ENCODE assay signal across 16 cellular contexts in the genomic region with DNA sequence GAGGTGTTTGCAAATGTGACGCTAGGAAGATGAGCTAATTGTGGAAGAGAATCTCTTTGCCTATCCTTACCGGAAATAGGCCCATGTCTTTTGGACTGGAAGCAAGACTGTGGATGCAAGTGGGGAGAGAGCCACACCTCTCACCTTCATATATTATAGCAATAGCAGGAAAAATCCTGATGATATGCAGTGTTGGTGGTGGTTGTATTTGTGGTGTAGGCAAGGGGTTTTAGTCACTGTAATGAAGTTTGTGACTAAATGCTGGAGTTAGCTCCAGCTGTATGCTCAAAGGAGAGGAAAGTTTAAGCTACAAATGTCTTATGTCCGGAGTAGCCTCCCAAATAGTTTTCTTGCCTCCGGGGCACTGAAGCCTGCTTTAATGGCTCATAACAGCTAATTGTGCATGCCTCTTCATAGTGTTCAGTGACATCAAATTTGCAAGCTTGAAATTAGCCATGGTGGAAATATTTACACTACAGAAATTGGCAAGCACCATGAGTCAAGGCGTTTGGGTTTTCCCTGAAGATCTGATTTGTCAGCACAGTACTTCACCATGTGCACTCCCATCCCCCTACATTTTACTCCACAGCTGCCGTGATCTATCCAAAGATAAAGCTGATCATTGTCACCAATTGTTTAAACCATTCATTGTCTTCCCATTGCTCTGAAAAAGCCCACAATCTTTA.
DNase-seq lines count a peak whose midpoint lies in the region; ATAC-seq and TF ChIP-seq lines count a peak whose summit lies in the region.
"Had no signal": no experiment of that assay in that cellular context is flagged by ENCODE, and none has a peak within 500 bp of the region (broad histone marks: within the 10 kb centered on the region; RNA-seq: fewer than 3 reads in every experiment).

No MANE protein-coding gene starts in this region.

- H3K36me3 ChIP-seq in neural progenitor cell (no peaks in the 10 kb centered on the region), upper lobe of right lung (no peaks in the 10 kb centered on the region)
- H3K36me3 ChIP-seq: right lobe of liver, tibial artery had no signal

- DNase-seq in activated CD4-positive, CD25-positive, alpha-beta regulatory T cell (lab: John Stamatoyannopoulos, UW): no peak
- DNase-seq in WTC11 (ENCODE audit: low spot score): no peak
- DNase-seq in neural progenitor cell (ENCODE audit: low spot score): no peak
- DNase-seq in upper lobe of right lung: no peak
- no peak for DNase-seq in GM13976 (ENCODE audit: low spot score)
- no peak for DNase-seq in NCI-H1092 treated with DMSO at 0.1 percent for 48 hours (lab: John Stamatoyannopoulos, UW)
- DNase-seq: GF-D8, left colon, right lobe of liver, SK-N-SH had no signal

- H3K79me2 ChIP-seq in neural progenitor cell (ENCODE audit: low read depth): no peaks in the 10 kb centered on the region

- CTCF ChIA-PET in WTC11 (lab: Charles Lee): interaction anchor here (1.1 to 4.1 kb wide), 5 partner anchors 18 to 401 kb away, joined by 3 to 37 read pairs (median 6); no protein-coding TSS in a partner anchor

- intact Hi-C loops in upper lobe of right lung (cut with DNase I): no loop called here

- no peak overlapping the region for H3K4me2 ChIP-seq in neural progenitor cell
- H3K4me2 ChIP-seq: SK-N-SH had no signal

- POLR2A ChIA-PET in WTC11 (lab: Charles Lee): no interaction called here

- H2AFZ ChIP-seq in neural progenitor cell (replicated peaks): peak overlapping the region; percentile 43

- peak; percentile 39 to 52 for ATAC-seq in activated CD4-positive, CD25-positive, alpha-beta regulatory T cell treated with anti-CD3 and anti-CD28 coated beads, Interleukin-2, amount 50 U/mL, for 24 hours
- ATAC-seq in HG02588 (IDR thresholded peaks at IDR 0.05; ENCODE audit: unreplicated experiment) (peak; percentile 49), WTC11 (no peak), upper lobe of right lung (no peak)
- ATAC-seq: left colon, right lobe of liver had no signal

- in situ Hi-C loops in GM13976 (cut with MboI; ENCODE audit: low sequenced_read_pairs, unreplicated experiment): no loop called here

- no peak overlapping the region for H3K9ac ChIP-seq in neural progenitor cell
- H3K9ac ChIP-seq: SK-N-SH had no signal

- no peaks in the 10 kb centered on the region for H3F3A ChIP-seq in neural progenitor cell (ENCODE audit: low read depth)

- no peak overlapping the region for H3K4me3 Mint-ChIP-seq in WTC11
- no peak overlapping the region for H3K4me3 Mint-ChIP-seq in neural progenitor cell
- H3K4me3 Mint-ChIP-seq: CD8-positive, alpha-beta T cell had no signal

- no peaks in the 10 kb centered on the region; the same call in 1 of the 2 replicates for H3K36me3 Mint-ChIP-seq in WTC11
- no peaks in the 10 kb centered on the region for H3K36me3 Mint-ChIP-seq in neural progenitor cell
- H3K36me3 Mint-ChIP-seq: CD8-positive, alpha-beta T cell had no signal

- H3K4me3 ChIP-seq in neural progenitor cell: no peak overlapping the region
- no peak overlapping the region for H3K4me3 ChIP-seq in upper lobe of right lung
- H3K4me3 ChIP-seq: right lobe of liver, tibial artery had no signal

- peak overlapping the region; percentile 98 for H3K27ac Mint-ChIP-seq in WTC11
- H3K27ac Mint-ChIP-seq in neural progenitor cell: no peak overlapping the region
- H3K27ac Mint-ChIP-seq: CD8-positive, alpha-beta T cell had no signal

- no peaks in the 10 kb centered on the region for H3K27me3 Mint-ChIP-seq in WTC11 (ENCODE audit: low read depth)
- H3K27me3 Mint-ChIP-seq in neural progenitor cell (ENCODE audit: insufficient read depth, low read depth): peaks cover 3% of the 10 kb centered on the region

- peaks cover 76% of the 10 kb centered on the region for H3K4me1 Mint-ChIP-seq in WTC11
- H3K4me1 Mint-ChIP-seq in neural progenitor cell: peaks cover 4% of the 10 kb centered on the region

- H3K9me3 Mint-ChIP-seq in WTC11 (no peaks in the 10 kb centered on the region), neural progenitor cell (no peaks in the 10 kb centered on the region)
- H3K9me3 Mint-ChIP-seq: CD8-positive, alpha-beta T cell had no signal

- H3K9me3 ChIP-seq in neural progenitor cell (ENCODE audit: low read depth): no peaks in the 10 kb centered on the region
- no peaks in the 10 kb centered on the region for H3K9me3 ChIP-seq in upper lobe of right lung
- H3K9me3 ChIP-seq: right lobe of liver, SK-N-SH, tibial artery had no signal

- H3K27ac ChIP-seq in neural progenitor cell (no peak overlapping the region), upper lobe of right lung (no peak overlapping the region)
- H3K27ac ChIP-seq: 22Rv1, tibial artery, VCaP had no signal

- H3K4me1 ChIP-seq in neural progenitor cell (peaks cover 16% of the 10 kb centered on the region), upper lobe of right lung (no peaks in the 10 kb centered on the region)
- H3K4me1 ChIP-seq: tibial artery had no signal

- TF ChIP-seq CTCF in WTC11 (IDR thresholded peaks at IDR 0.05) (no peak), neural progenitor cell (IDR thresholded peaks at IDR 0.05) (no peak), upper lobe of right lung (IDR thresholded peaks at IDR 0.05) (no peak), GM13976 (IDR thresholded peaks at IDR 0.05; ENCODE audit: borderline replicate concordance, control extremely low read depth, extremely low read depth, insufficient read depth, missing control alignments) (no peak)

- H3K27me3 ChIP-seq in neural progenitor cell (no peaks in the 10 kb centered on the region), upper lobe of right lung (no peaks in the 10 kb centered on the region)
- H3K27me3 ChIP-seq: right lobe of liver had no signal

- H4K20me1 ChIP-seq in neural progenitor cell (ENCODE audit: low read depth): no peaks in the 10 kb centered on the region

TF ChIP-seq in WTC11, 78 proteins besides CTCF, POLR2A, EP300 and RAD21 (continues in another document):
- TF ChIP-seq, protein P1, sequence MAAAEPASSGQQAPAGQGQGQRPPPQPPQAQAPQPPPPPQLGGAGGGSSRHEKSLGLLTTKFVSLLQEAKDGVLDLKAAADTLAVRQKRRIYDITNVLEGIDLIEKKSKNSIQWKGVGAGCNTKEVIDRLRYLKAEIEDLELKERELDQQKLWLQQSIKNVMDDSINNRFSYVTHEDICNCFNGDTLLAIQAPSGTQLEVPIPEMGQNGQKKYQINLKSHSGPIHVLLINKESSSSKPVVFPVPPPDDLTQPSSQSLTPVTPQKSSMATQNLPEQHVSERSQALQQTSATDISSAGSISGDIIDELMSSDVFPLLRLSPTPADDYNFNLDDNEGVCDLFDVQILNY (CRISPR knock-in tag; IDR thresholded peaks at IDR 0.05): no peak
- TF ChIP-seq, protein P2, sequence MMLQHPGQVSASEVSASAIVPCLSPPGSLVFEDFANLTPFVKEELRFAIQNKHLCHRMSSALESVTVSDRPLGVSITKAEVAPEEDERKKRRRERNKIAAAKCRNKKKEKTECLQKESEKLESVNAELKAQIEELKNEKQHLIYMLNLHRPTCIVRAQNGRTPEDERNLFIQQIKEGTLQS (CRISPR knock-in tag; conservative IDR thresholded peaks at IDR 0.05): no peak
- TF ChIP-seq NR3C1 (CRISPR knock-in tag; conservative IDR thresholded peaks at IDR 0.05; ENCODE audit: low read depth) (no peak), ATF1 (CRISPR knock-in tag; IDR thresholded peaks at IDR 0.05) (no peak), ZNF263 (CRISPR knock-in tag; IDR thresholded peaks at IDR 0.05; ENCODE audit: low read depth) (no peak)
- TF ChIP-seq, protein P3, sequence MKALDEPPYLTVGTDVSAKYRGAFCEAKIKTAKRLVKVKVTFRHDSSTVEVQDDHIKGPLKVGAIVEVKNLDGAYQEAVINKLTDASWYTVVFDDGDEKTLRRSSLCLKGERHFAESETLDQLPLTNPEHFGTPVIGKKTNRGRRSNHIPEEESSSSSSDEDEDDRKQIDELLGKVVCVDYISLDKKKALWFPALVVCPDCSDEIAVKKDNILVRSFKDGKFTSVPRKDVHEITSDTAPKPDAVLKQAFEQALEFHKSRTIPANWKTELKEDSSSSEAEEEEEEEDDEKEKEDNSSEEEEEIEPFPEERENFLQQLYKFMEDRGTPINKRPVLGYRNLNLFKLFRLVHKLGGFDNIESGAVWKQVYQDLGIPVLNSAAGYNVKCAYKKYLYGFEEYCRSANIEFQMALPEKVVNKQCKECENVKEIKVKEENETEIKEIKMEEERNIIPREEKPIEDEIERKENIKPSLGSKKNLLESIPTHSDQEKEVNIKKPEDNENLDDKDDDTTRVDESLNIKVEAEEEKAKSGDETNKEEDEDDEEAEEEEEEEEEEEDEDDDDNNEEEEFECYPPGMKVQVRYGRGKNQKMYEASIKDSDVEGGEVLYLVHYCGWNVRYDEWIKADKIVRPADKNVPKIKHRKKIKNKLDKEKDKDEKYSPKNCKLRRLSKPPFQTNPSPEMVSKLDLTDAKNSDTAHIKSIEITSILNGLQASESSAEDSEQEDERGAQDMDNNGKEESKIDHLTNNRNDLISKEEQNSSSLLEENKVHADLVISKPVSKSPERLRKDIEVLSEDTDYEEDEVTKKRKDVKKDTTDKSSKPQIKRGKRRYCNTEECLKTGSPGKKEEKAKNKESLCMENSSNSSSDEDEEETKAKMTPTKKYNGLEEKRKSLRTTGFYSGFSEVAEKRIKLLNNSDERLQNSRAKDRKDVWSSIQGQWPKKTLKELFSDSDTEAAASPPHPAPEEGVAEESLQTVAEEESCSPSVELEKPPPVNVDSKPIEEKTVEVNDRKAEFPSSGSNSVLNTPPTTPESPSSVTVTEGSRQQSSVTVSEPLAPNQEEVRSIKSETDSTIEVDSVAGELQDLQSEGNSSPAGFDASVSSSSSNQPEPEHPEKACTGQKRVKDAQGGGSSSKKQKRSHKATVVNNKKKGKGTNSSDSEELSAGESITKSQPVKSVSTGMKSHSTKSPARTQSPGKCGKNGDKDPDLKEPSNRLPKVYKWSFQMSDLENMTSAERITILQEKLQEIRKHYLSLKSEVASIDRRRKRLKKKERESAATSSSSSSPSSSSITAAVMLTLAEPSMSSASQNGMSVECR (CRISPR knock-in tag; IDR thresholded peaks at IDR 0.05; ENCODE audit: borderline replicate concordance): no peak
- TF ChIP-seq, protein P4, sequence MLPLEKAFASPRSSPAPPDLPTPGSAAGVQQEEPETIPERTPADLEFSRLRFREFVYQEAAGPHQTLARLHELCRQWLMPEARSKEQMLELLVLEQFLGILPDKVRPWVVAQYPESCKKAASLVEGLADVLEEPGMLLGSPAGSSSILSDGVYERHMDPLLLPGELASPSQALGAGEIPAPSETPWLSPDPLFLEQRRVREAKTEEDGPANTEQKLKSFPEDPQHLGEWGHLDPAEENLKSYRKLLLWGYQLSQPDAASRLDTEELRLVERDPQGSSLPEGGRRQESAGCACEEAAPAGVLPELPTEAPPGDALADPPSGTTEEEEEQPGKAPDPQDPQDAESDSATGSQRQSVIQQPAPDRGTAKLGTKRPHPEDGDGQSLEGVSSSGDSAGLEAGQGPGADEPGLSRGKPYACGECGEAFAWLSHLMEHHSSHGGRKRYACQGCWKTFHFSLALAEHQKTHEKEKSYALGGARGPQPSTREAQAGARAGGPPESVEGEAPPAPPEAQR (CRISPR knock-in tag; IDR thresholded peaks at IDR 0.05): no peak

Comparison
In these comparisons a context has a peak if more than half of its experiments do, and no peak if none do; other contexts are left out.
1. ATAC-seq: peak in activated CD4-positive, CD25-positive, alpha-beta regulatory T cell treated with anti-CD3 and anti-CD28 coated beads, Interleukin-2, amount 50 U/mL, for 24 hours (2 of 2) and HG02588 (single experiment); none in WTC11 (single experiment) and upper lobe of right lung (single experiment).